In genomic region chr3:71310595-71311319, GRCh38 we compare ENCODE assay signal across 9 cellular contexts.
A peak's percentile ranks its signal among the peaks of the same experiment; 100 is the strongest.
DNase-seq lines count a peak whose midpoint lies in the region; ATAC-seq, FAIRE-seq and TF ChIP-seq lines count a peak whose summit lies in the region.
"Had no signal": no experiment of that assay in that cellular context is flagged by ENCODE, and none has a peak within 500 bp of the region (broad histone marks: within the 10 kb centered on the region; RNA-seq: fewer than 3 reads in every experiment).

No MANE protein-coding gene starts in this region.

- H3K79me2 ChIP-seq in PC-3 (ENCODE audit: low read length): no peaks in the 10 kb centered on the region
- peaks cover 54% of the 10 kb centered on the region for H3K79me2 ChIP-seq in osteoblast (ENCODE audit: insufficient read depth, low read length)

- H3K4me2 ChIP-seq in PC-3 (ENCODE audit: low read length) (no peak overlapping the region), osteoblast (ENCODE audit: insufficient read depth, low read length) (peak overlapping the region; percentile 67)

- H2AFZ ChIP-seq in PC-3 (ENCODE audit: low read length) (no peak overlapping the region), osteoblast (ENCODE audit: low read length) (peak overlapping the region; percentile 56)

- H3K36me3 ChIP-seq in CD4-positive, CD25-positive, alpha-beta regulatory T cell (ENCODE audit: control insufficient read depth, insufficient read depth, low read length): peaks cover 4% of the 10 kb centered on the region
- H3K36me3 ChIP-seq in PC-3 (ENCODE audit: low read depth, low read length) (no peaks in the 10 kb centered on the region), osteoblast (ENCODE audit: insufficient read depth, low read length) (no peaks in the 10 kb centered on the region)

- BruUV-seq in PC-3 (replicated peaks; lab: Mats Ljungman, UMichigan): no TSS peak

- CTCF ChIA-PET in PC-3 (lab: Charles Lee): no interaction called here

- POLR2A ChIA-PET in PC-3 (lab: Charles Lee; ENCODE audit: unreplicated experiment): no interaction called here

- H3K27me3 ChIP-seq in CD4-positive, CD25-positive, alpha-beta regulatory T cell (ENCODE audit: control insufficient read depth, insufficient read depth, low read length): no peaks in the 10 kb centered on the region
- H3K27me3 ChIP-seq in PC-3 (ENCODE audit: low read length) (no peaks in the 10 kb centered on the region), osteoblast (ENCODE audit: insufficient read depth, low read length) (no peaks in the 10 kb centered on the region)

- no peaks in the 10 kb centered on the region for H3K9me3 ChIP-seq in CD4-positive, CD25-positive, alpha-beta regulatory T cell (ENCODE audit: control insufficient read depth in 2 of 2, low read length in 2 of 2)
- H3K9me3 ChIP-seq in PC-3 (ENCODE audit: low read length) (no peaks in the 10 kb centered on the region), osteoblast (ENCODE audit: low read depth, low read length) (no peaks in the 10 kb centered on the region)

- no peaks in the 10 kb centered on the region for H3K27me3 Mint-ChIP-seq in CD4-positive, CD25-positive, alpha-beta regulatory T cell

- H3K27ac ChIP-seq in CD4-positive, CD25-positive, alpha-beta regulatory T cell (ENCODE audit: insufficient read depth, low read length, poor library complexity, severe bottlenecking): peak overlapping the region; percentile 26
- no peak overlapping the region for H3K27ac ChIP-seq in PC-3 (ENCODE audit: low read length)
- H3K27ac ChIP-seq in osteoblast (ENCODE audit: low read depth, low read length): peak overlapping the region; percentile 61

- H3K27ac Mint-ChIP-seq in CD4-positive, CD25-positive, alpha-beta regulatory T cell: peak overlapping the region; percentile 36 to 88 (median 62)

- H3K9me3 Mint-ChIP-seq in CD4-positive, CD25-positive, alpha-beta regulatory T cell: no peaks in the 10 kb centered on the region

- no peaks in the 10 kb centered on the region for H4K20me1 ChIP-seq in PC-3 (ENCODE audit: low read length)
- H4K20me1 ChIP-seq in osteoblast (ENCODE audit: insufficient read depth, low read length): peaks cover 2% of the 10 kb centered on the region

- TF ChIP-seq CTCF in PC-3 (conservative IDR thresholded peaks at IDR 0.05; ENCODE audit: low read depth, low read length) (0 out of 2 replicates have a peak, but pooled peaks have one; percentile 11), fibroblast of the aortic adventitia (IDR thresholded peaks at IDR 0.05; ENCODE audit: insufficient read depth, low read length) (peak; percentile 38), osteoblast (IDR thresholded peaks at IDR 0.05; ENCODE audit: extremely low read depth, low read depth, low read length) (peak; percentile 17)

- H3K9ac ChIP-seq in PC-3 (ENCODE audit: low read length): no peak overlapping the region

- no peak for DNase-seq in CD4-positive, CD25-positive, alpha-beta regulatory T cell
- DNase-seq in PC-3: no peak
- peak; percentile 78 for DNase-seq in fibroblast of the aortic adventitia (ENCODE audit: low read depth)
- DNase-seq in osteoblast (ENCODE audit: insufficient read length, low spot score, missing footprints): no peak
- no peak for DNase-seq in frontal cortex (ENCODE audit: low spot score in 2 of 2)
- DNase-seq in NCI-H1694 (lab: John Stamatoyannopoulos, UW): no peak
- DNase-seq: left colon had no signal

- no peak for ATAC-seq in CD4-positive, CD25-positive, alpha-beta regulatory T cell (ENCODE audit: low read depth in 2 of 2)
- ATAC-seq in PC-3 (0 out of 2 replicates have a peak, but pooled peaks have one; percentile 26), GM21390 (IDR thresholded peaks at IDR 0.05; ENCODE audit: unreplicated experiment) (no peak), GM21737 (IDR thresholded peaks at IDR 0.05; ENCODE audit: unreplicated experiment) (no peak)
- ATAC-seq: left colon had no signal

- peaks cover 13% of the 10 kb centered on the region for H3K36me3 Mint-ChIP-seq in CD4-positive, CD25-positive, alpha-beta regulatory T cell

- no peak overlapping the region for H3K4me3 ChIP-seq in CD4-positive, CD25-positive, alpha-beta regulatory T cell (ENCODE audit: low read depth, low read length)
- H3K4me3 ChIP-seq in PC-3 (ENCODE audit: low read length) (no peak overlapping the region), fibroblast of the aortic adventitia (ENCODE audit: low read depth, low read length) (peak overlapping the region; percentile 10), osteoblast (ENCODE audit: insufficient read depth, low read length) (peak overlapping the region; percentile 24)

- H3K4me1 Mint-ChIP-seq in CD4-positive, CD25-positive, alpha-beta regulatory T cell: peaks cover 33 to 77% (median 47%) of the 10 kb centered on the region in 4 donors

- intact Hi-C loops in PC-3 (cut with micrococcal nuclease): no loop called here

- peaks cover 21% of the 10 kb centered on the region for H3K4me1 ChIP-seq in CD4-positive, CD25-positive, alpha-beta regulatory T cell (ENCODE audit: control insufficient read depth, insufficient read depth, low read length, poor library complexity, severe bottlenecking)
- peaks cover 7% of the 10 kb centered on the region for H3K4me1 ChIP-seq in PC-3 (ENCODE audit: insufficient read depth, low read length)
- H3K4me1 ChIP-seq in osteoblast (ENCODE audit: insufficient read depth, low read length): peaks cover 16% of the 10 kb centered on the region

- peak overlapping the region in 2 of 4 donors; percentile 48 to 58 for H3K4me3 Mint-ChIP-seq in CD4-positive, CD25-positive, alpha-beta regulatory T cell

- no peaks in the 10 kb centered on the region for H3F3A ChIP-seq in PC-3 (ENCODE audit: low read length, unreplicated experiment)

- no peaks in the 10 kb centered on the region for H3K9me2 ChIP-seq in PC-3 (replicated peaks; ENCODE audit: low read length)

- no peak for FAIRE-seq in frontal cortex (lab: Jason Lieb, UNC)

Comparison
In these comparisons a context has a peak if more than half of its experiments do, and no peak if none do; other contexts are left out.
1. H3K4me3 ChIP-seq: peak in fibroblast of the aortic adventitia (single experiment) and osteoblast (single experiment); none in CD4-positive, CD25-positive, alpha-beta regulatory T cell (single experiment) and PC-3 (single experiment).
2. Peak in every context shown above with its lines, with median percentiles within 50 percentile points of each other: CTCF ChIP-seq.